8 cellular contexts compared by ENCODE assay signal in the genomic region with DNA sequence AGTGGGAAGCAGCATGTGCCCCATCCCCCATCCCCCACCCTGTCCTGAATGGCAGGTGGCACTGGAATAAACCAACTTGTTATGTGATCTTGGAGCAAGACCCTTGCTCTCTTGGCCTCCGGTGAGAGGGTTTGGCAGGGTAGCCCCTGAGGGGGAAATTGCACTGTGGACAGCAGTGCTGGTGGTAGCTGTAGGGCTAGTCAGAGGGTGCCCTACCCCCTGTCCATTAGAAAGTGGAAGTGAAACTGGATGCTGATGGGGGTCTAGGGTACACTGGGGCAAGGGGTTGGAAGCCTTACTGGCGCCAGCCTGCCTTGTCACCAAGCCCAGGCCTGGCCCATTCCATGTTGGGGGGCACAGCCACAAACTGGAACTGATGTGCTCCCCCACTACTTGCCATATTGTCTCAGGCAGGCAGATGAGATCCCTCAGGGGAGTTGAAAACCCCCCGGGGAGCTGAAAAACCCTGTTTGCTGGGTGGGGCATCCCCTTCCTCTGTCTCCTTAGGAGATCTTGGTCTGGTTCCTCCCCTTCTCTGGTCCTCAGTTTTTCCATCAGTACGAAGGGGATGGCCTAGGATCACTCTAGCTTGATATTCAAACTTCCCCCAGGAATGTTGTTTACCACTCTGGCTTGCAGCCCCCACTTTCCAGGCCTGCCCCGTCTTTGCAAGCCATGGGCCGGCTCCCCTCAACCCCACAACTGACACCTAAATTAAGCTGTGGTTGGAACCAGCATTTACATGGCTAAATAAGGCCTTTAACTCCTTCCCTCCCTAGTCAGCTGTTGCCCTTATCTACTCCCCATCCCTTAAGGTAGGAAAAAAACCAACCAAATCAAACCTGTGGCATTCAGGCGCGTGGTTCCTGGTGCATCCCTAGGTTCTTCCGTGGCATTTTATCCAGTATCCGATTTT. TPM values are rescaled to one million over a fixed set of nuclear protein-coding genes. Genes with fewer than 3 reads are reported as not detected.
A peak's percentile ranks its signal among the peaks of the same experiment; 100 is the strongest.
DNase-seq lines count a peak whose midpoint lies in the region; ATAC-seq, FAIRE-seq and TF ChIP-seq lines count a peak whose summit lies in the region.

No MANE protein-coding gene starts in this region.

- ATAC-seq in HG03103 (IDR thresholded peaks at IDR 0.05; ENCODE audit: low read depth, unreplicated experiment): peak; percentile 30
- peak; percentile 22 for ATAC-seq in effector memory CD8-positive, alpha-beta T cell (replicated peaks)
- no peak for ATAC-seq in WTC11

- H3K4me3 ChIP-seq in small intestine (ENCODE audit: low read depth in 1 of 2, low read length in 2 of 2): peak overlapping the region in 1 of 2 donors; percentile 37

- H3K4me1 ChIP-seq in small intestine (ENCODE audit: control insufficient read depth in 2 of 2, insufficient read depth in 1 of 2, low read depth in 1 of 2, low read length in 1 of 2): peaks cover 2 to 4% of the 10 kb centered on the region in 2 donors

- H3K9me3 Mint-ChIP-seq in effector memory CD8-positive, alpha-beta T cell: no peaks in the 10 kb centered on the region
- no peaks in the 10 kb centered on the region for H3K9me3 Mint-ChIP-seq in WTC11

- no peaks in the 10 kb centered on the region for H3K36me3 ChIP-seq in small intestine (ENCODE audit: control insufficient read depth in 2 of 2, insufficient read depth in 2 of 2, low read length in 2 of 2)

- 50 to 63% (median 60%) methylated on average over 10 of the region's 10 CpGs for WGBS in small intestine, 3 donors

- CTCF ChIA-PET in WTC11 (lab: Charles Lee): interaction anchor here (1.1 to 2.3 kb wide), 2 partner anchors 12 to 81 kb away, joined by 3 to 10 read pairs; no protein-coding TSS in a partner anchor

- H3K4me1 Mint-ChIP-seq in effector memory CD8-positive, alpha-beta T cell (ENCODE audit: low read depth in 2 of 2): peaks cover 9 to 10% of the 10 kb centered on the region in 2 donors
- H3K4me1 Mint-ChIP-seq in WTC11: peaks cover 7% of the 10 kb centered on the region

- no peak for DNase-seq in effector memory CD8-positive, alpha-beta T cell
- DNase-seq in small intestine: no peak
- DNase-seq in Ammon's horn (ENCODE audit: low spot score): no peak
- DNase-seq in WTC11 (ENCODE audit: low spot score): no peak
- no peak for DNase-seq in activated naive CD4-positive, alpha-beta T cell treated with Interleukin-2 at 50 U/mL for 16 hours
- no peak for DNase-seq in NCI-H345 (lab: John Stamatoyannopoulos, UW)

- peak; percentile 35 for TF ChIP-seq POLR2A in GM19099 (IDR thresholded peaks at IDR 0.05; ENCODE audit: extremely low read depth, insufficient read length, low read depth)

- FAIRE-seq in small intestine (lab: Jason Lieb, UNC): no peak

- no peaks in the 10 kb centered on the region for H3K36me3 Mint-ChIP-seq in effector memory CD8-positive, alpha-beta T cell (ENCODE audit: insufficient read depth)
- H3K36me3 Mint-ChIP-seq in WTC11: no peaks in the 10 kb centered on the region

- no peak overlapping the region for H3K27ac Mint-ChIP-seq in effector memory CD8-positive, alpha-beta T cell
- no peak overlapping the region for H3K27ac Mint-ChIP-seq in WTC11

- no peaks in the 10 kb centered on the region for H3K27me3 ChIP-seq in small intestine (ENCODE audit: control insufficient read depth in 2 of 2, insufficient read depth in 2 of 2, low read length in 2 of 2)

- H3K4me3 Mint-ChIP-seq in effector memory CD8-positive, alpha-beta T cell: peak overlapping the region in 1 of 2 donors; percentile 36
- no peak overlapping the region for H3K4me3 Mint-ChIP-seq in WTC11

- peak overlapping the region; percentile 36 to 91 for H3K27ac ChIP-seq in small intestine (ENCODE audit: low read depth in 1 of 2, low read length in 1 of 2)

- peaks cover 38 to 66% of the 10 kb centered on the region in 2 donors for H3K27me3 Mint-ChIP-seq in effector memory CD8-positive, alpha-beta T cell
- peaks cover 31% of the 10 kb centered on the region for H3K27me3 Mint-ChIP-seq in WTC11 (ENCODE audit: low read depth)

- POLR2A ChIA-PET in WTC11 (lab: Charles Lee): no interaction called here

- no peak for TF ChIP-seq CTCF in WTC11 (IDR thresholded peaks at IDR 0.05)

- no peaks in the 10 kb centered on the region for H3K9me3 ChIP-seq in small intestine (ENCODE audit: control insufficient read depth, low read depth)

TF ChIP-seq in WTC11, 78 proteins besides CTCF, POLR2A, EP300 and RAD21:
- no peak for TF ChIP-seq PRRX2 (CRISPR knock-in tag; IDR thresholded peaks at IDR 0.05)
- TF ChIP-seq GABPB1 (CRISPR knock-in tag; IDR thresholded peaks at IDR 0.05): no peak
- TF ChIP-seq ZNF121 (CRISPR knock-in tag; IDR thresholded peaks at IDR 0.05): no peak
- no peak for TF ChIP-seq NR3C1 (CRISPR knock-in tag; conservative IDR thresholded peaks at IDR 0.05; ENCODE audit: low read depth)
- TF ChIP-seq, protein P1, sequence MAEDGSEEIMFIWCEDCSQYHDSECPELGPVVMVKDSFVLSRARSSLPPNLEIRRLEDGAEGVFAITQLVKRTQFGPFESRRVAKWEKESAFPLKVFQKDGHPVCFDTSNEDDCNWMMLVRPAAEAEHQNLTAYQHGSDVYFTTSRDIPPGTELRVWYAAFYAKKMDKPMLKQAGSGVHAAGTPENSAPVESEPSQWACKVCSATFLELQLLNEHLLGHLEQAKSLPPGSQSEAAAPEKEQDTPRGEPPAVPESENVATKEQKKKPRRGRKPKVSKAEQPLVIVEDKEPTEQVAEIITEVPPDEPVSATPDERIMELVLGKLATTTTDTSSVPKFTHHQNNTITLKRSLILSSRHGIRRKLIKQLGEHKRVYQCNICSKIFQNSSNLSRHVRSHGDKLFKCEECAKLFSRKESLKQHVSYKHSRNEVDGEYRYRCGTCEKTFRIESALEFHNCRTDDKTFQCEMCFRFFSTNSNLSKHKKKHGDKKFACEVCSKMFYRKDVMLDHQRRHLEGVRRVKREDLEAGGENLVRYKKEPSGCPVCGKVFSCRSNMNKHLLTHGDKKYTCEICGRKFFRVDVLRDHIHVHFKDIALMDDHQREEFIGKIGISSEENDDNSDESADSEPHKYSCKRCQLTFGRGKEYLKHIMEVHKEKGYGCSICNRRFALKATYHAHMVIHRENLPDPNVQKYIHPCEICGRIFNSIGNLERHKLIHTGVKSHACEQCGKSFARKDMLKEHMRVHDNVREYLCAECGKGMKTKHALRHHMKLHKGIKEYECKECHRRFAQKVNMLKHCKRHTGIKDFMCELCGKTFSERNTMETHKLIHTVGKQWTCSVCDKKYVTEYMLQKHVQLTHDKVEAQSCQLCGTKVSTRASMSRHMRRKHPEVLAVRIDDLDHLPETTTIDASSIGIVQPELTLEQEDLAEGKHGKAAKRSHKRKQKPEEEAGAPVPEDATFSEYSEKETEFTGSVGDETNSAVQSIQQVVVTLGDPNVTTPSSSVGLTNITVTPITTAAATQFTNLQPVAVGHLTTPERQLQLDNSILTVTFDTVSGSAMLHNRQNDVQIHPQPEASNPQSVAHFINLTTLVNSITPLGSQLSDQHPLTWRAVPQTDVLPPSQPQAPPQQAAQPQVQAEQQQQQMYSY (CRISPR knock-in tag; IDR thresholded peaks at IDR 0.05): no peak
- TF ChIP-seq ZNF138 (CRISPR knock-in tag; conservative IDR thresholded peaks at IDR 0.05): no peak
- no peak for TF ChIP-seq RORB (CRISPR knock-in tag; IDR thresholded peaks at IDR 0.05)
- TF ChIP-seq, protein P2, sequence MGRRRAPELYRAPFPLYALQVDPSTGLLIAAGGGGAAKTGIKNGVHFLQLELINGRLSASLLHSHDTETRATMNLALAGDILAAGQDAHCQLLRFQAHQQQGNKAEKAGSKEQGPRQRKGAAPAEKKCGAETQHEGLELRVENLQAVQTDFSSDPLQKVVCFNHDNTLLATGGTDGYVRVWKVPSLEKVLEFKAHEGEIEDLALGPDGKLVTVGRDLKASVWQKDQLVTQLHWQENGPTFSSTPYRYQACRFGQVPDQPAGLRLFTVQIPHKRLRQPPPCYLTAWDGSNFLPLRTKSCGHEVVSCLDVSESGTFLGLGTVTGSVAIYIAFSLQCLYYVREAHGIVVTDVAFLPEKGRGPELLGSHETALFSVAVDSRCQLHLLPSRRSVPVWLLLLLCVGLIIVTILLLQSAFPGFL (CRISPR knock-in tag; IDR thresholded peaks at IDR 0.05; ENCODE audit: borderline replicate concordance): no peak
- TF ChIP-seq ZNF317 (CRISPR knock-in tag; IDR thresholded peaks at IDR 0.05; ENCODE audit: borderline replicate concordance, low read depth): no peak

RNA-seq across cellular contexts. Expression of a gene that starts 14.4 kb away (rescaled TPM):
- 10 to 100 TPM; 23.2 to 34.4 (median 26.2) TPM for polyA plus RNA-seq in small intestine
- 2.1 to 2.7 TPM (median 2.6 TPM) in 3 replicates for total RNA-seq in WTC11 (2021)

RNA-seq across cellular contexts. Expression of a gene that starts 35.0 kb away (rescaled TPM):
- polyA plus RNA-seq in small intestine: under 1 TPM; 0.27 to 0.45 (median 0.31) TPM
- total RNA-seq in WTC11 (2021): 11.6 to 14.5 TPM (median 13.7 TPM) in 3 replicates
